In genomic region chr3:128278761-128279593, GRCh38 we compare ENCODE assay signal across 10 cellular contexts.
DNase-seq lines count a peak whose midpoint lies in the region; ATAC-seq, FAIRE-seq and TF ChIP-seq lines count a peak whose summit lies in the region.
"Had no signal": no experiment of that assay in that cellular context is flagged by ENCODE, and none has a peak within 500 bp of the region (broad histone marks: within the 10 kb centered on the region; RNA-seq: fewer than 3 reads in every experiment).

No MANE protein-coding gene starts in this region.

- no peaks in the 10 kb centered on the region for H3K27me3 Mint-ChIP-seq in type B pancreatic cell
- H3K27me3 Mint-ChIP-seq: activated CD4-positive, alpha-beta memory T cell treated with anti-CD3 and anti-CD28 coated beads, Interleukin-2, amount 10 ng/mL, durations not matched to agents 7 days and 5 days had no signal

- peaks cover 51% of the 10 kb centered on the region for H3K4me1 Mint-ChIP-seq in type B pancreatic cell (ENCODE audit: unreplicated experiment)
- H3K4me1 Mint-ChIP-seq: activated CD4-positive, alpha-beta memory T cell treated with anti-CD3 and anti-CD28 coated beads, Interleukin-2, amount 10 ng/mL, durations not matched to agents 7 days and 5 days had no signal

- DNase-seq in NCI-H146 (lab: John Stamatoyannopoulos, UW) = peak; percentile 16
- DNase-seq in NCI-H146 treated with DMSO at 0.1 percent for 48 hours (lab: John Stamatoyannopoulos, UW; ENCODE audit: unreplicated experiment) = no peak
- DNase-seq in dedifferentiated amniotic fluid mesenchymal stem cell (ENCODE audit: extremely low spot score) = peak; percentile 76
- peak; percentile 69 to 71 for DNase-seq in lung microvascular endothelial cell (ENCODE audit: low read depth in 2 of 2)
- DNase-seq in type B pancreatic cell (ENCODE audit: extremely low spot score, unreplicated experiment) = peak; percentile 77
- DNase-seq in RCC 7860 (ENCODE audit: low spot score) = no peak
- no peak for DNase-seq in activated CD4-positive, alpha-beta T cell treated with anti-CD3 and anti-CD28 coated beads for 1 hour
- DNase-seq: activated CD4-positive, alpha-beta memory T cell treated with anti-CD3 and anti-CD28 coated beads, Interleukin-2, amount 10 ng/mL, durations not matched to agents 7 days and 5 days had no signal

- H3K27ac Mint-ChIP-seq in type B pancreatic cell = peak overlapping the region; percentile 27
- H3K27ac Mint-ChIP-seq: activated CD4-positive, alpha-beta memory T cell treated with anti-CD3 and anti-CD28 coated beads, Interleukin-2, amount 10 ng/mL, durations not matched to agents 7 days and 5 days had no signal

- no peak for FAIRE-seq in RCC 7860 (lab: Jason Lieb, UNC)
- FAIRE-seq: A204.1 had no signal

- no peak for ATAC-seq in GM21526 (IDR thresholded peaks at IDR 0.05; ENCODE audit: low FRiP score, unreplicated experiment)

- no peaks in the 10 kb centered on the region for H3K36me3 Mint-ChIP-seq in type B pancreatic cell

- no peaks in the 10 kb centered on the region for H3K9me3 Mint-ChIP-seq in type B pancreatic cell
- H3K9me3 Mint-ChIP-seq: activated CD4-positive, alpha-beta memory T cell treated with anti-CD3 and anti-CD28 coated beads, Interleukin-2, amount 10 ng/mL, durations not matched to agents 7 days and 5 days had no signal

- H3K4me3 Mint-ChIP-seq in type B pancreatic cell = peak overlapping the region; percentile 22
- H3K4me3 Mint-ChIP-seq: activated CD4-positive, alpha-beta memory T cell treated with anti-CD3 and anti-CD28 coated beads, Interleukin-2, amount 10 ng/mL, durations not matched to agents 7 days and 5 days had no signal

- TF ChIP-seq CTCF in type B pancreatic cell (conservative IDR thresholded peaks at IDR 0.05) = peak; percentile 45

Comparison
In these comparisons a context has a peak if more than half of its experiments do, and no peak if none do; other contexts are left out.
1. DNase-seq: peak in NCI-H146 (single experiment), dedifferentiated amniotic fluid mesenchymal stem cell (single experiment), lung microvascular endothelial cell (2 of 2) and type B pancreatic cell (single experiment); none in NCI-H146 treated with DMSO at 0.1 percent for 48 hours (single experiment), RCC 7860 (single experiment) and activated CD4-positive, alpha-beta T cell treated with anti-CD3 and anti-CD28 coated beads for 1 hour (single experiment).